In genomic region chr4:2849267-2850140, GRCh38 we compare ENCODE assay signal across 10 cellular contexts. TPM values are rescaled to one million over a fixed set of nuclear protein-coding genes. Genes with fewer than 3 reads are reported as not detected.
DNase-seq lines count a peak whose midpoint lies in the region; ATAC-seq and TF ChIP-seq lines count a peak whose summit lies in the region.
"Had no signal": no experiment of that assay in that cellular context is flagged by ENCODE, and none has a peak within 500 bp of the region (broad histone marks: within the 10 kb centered on the region; RNA-seq: fewer than 3 reads in every experiment).

No MANE protein-coding gene starts in this region.

- H3K14ac ChIP-seq in trophoblast cell (ENCODE audit: low read length): no peak overlapping the region

- TF ChIP-seq CTCF in brain microvascular endothelial cell (IDR thresholded peaks at IDR 0.05; ENCODE audit: low read depth, low read length, missing control alignments): no peak

- peaks cover under 1% of the 10 kb centered on the region for H3K36me3 Mint-ChIP-seq in T-helper 17 cell (ENCODE audit: low read depth)

- peak overlapping the region; percentile 12 for H3K4me3 Mint-ChIP-seq in T-helper 17 cell
- H3K4me3 Mint-ChIP-seq: T-helper 1 cell treated with Interleukin-12 subunit alpha and Interleukin-12 subunit beta and Interleukin-4 antibody, amounts not matched to agents 30 μg/mL and 1 μg/mL, for 36 hours had no signal

- H3K27me3 ChIP-seq in trophoblast cell (ENCODE audit: insufficient read depth, low read length): no peaks in the 10 kb centered on the region
- no peaks in the 10 kb centered on the region for H3K27me3 ChIP-seq in brain microvascular endothelial cell (replicated peaks)

- H4K12ac ChIP-seq in trophoblast cell (ENCODE audit: low read depth, low read length): no peak overlapping the region

- H3K4me3 ChIP-seq in trophoblast cell (ENCODE audit: low read depth, low read length) (no peak overlapping the region), brain microvascular endothelial cell (ENCODE audit: low read depth, low read length) (no peak overlapping the region)

- H3K79me1 ChIP-seq in trophoblast cell (ENCODE audit: low read length): no peaks in the 10 kb centered on the region

- no peak overlapping the region for H3K18ac ChIP-seq in trophoblast cell (ENCODE audit: low read length)

- peak; percentile 55 for DNase-seq in EH (ENCODE audit: low read depth)
- no peak for DNase-seq in T-helper 17 cell
- DNase-seq in fibroblast of the conjunctiva (ENCODE audit: low read depth): peak; percentile 31
- no peak for DNase-seq in trophoblast cell
- no peak for DNase-seq in activated gamma-delta T cell treated with Interleukin-2 at 50 U/mL for 16 hours
- no peak for DNase-seq in brain microvascular endothelial cell
- DNase-seq: H7, NCI-H1048 had no signal

- H3K36me3 ChIP-seq in trophoblast cell (ENCODE audit: control insufficient read depth in 1 of 2, insufficient read depth in 2 of 2, low read length in 2 of 2): peaks cover 9 to 10% of the 10 kb centered on the region in 2 experiments
- peaks cover 5% of the 10 kb centered on the region for H3K36me3 ChIP-seq in brain microvascular endothelial cell (replicated peaks)

- no peak overlapping the region for H2AFZ ChIP-seq in trophoblast cell (ENCODE audit: insufficient read depth, low read length, poor library complexity)

- H3K4me1 Mint-ChIP-seq in T-helper 17 cell: peaks cover 54% of the 10 kb centered on the region

- H3K27ac ChIP-seq in trophoblast cell (ENCODE audit: low read depth, low read length) (no peak overlapping the region), brain microvascular endothelial cell (no peak overlapping the region)

- no peak overlapping the region for H3K9ac ChIP-seq in trophoblast cell (ENCODE audit: low read length)

- H2AK5ac ChIP-seq in trophoblast cell (ENCODE audit: low read length): no peak overlapping the region

- H3K4me2 ChIP-seq in trophoblast cell (ENCODE audit: low read length): no peak overlapping the region

- H3K23ac ChIP-seq in trophoblast cell (ENCODE audit: low read length): no peak overlapping the region

- H4K91ac ChIP-seq in trophoblast cell (ENCODE audit: low read depth, low read length): no peak overlapping the region

- H3K27me3 Mint-ChIP-seq in T-helper 17 cell: no peaks in the 10 kb centered on the region

- no peak overlapping the region for H2BK12ac ChIP-seq in trophoblast cell (ENCODE audit: low read length)

- peaks cover 2 to 3% of the 10 kb centered on the region in 2 experiments for H3K4me1 ChIP-seq in trophoblast cell (ENCODE audit: control insufficient read depth in 1 of 2, insufficient read depth in 2 of 2, low read length in 2 of 2)

- H3K27ac Mint-ChIP-seq in T-helper 17 cell: peak overlapping the region; percentile 71
- H3K27ac Mint-ChIP-seq: T-helper 1 cell treated with Interleukin-12 subunit alpha and Interleukin-12 subunit beta and Interleukin-4 antibody, amounts not matched to agents 30 μg/mL and 1 μg/mL, for 36 hours had no signal

- H3K9me3 ChIP-seq in T-helper 17 cell (ENCODE audit: control insufficient read depth, low read length, poor library complexity, severe bottlenecking) (no peaks in the 10 kb centered on the region), trophoblast cell (ENCODE audit: insufficient read depth, low read depth, low read length) (no peaks in the 10 kb centered on the region)

- no peak overlapping the region for H2BK120ac ChIP-seq in trophoblast cell (ENCODE audit: insufficient read depth, low read length, poor library complexity)

- peaks cover 14% of the 10 kb centered on the region for H3K79me2 ChIP-seq in trophoblast cell (ENCODE audit: control insufficient read depth, insufficient read depth, low read length, poor library complexity)

- H4K8ac ChIP-seq in trophoblast cell (ENCODE audit: low read depth, low read length): no peak overlapping the region

- in situ Hi-C loops in brain microvascular endothelial cell (cut with HindIII; ENCODE audit: low pct_ligation_motif_present, low sequenced_read_pairs): no loop called here

- peak overlapping the region; percentile 46 for H3K4ac ChIP-seq in trophoblast cell (ENCODE audit: low read depth, low read length)

- no peak overlapping the region for H2BK5ac ChIP-seq in trophoblast cell (ENCODE audit: low read depth, low read length, poor library complexity)

- no CpG with 5 or more reads among the region's 9 CpGs for WGBS in trophoblast cell (ENCODE audit: extremely low coverage, insufficient coverage, insufficient read length)

- no peak for ATAC-seq in T-helper 17 cell
- no peak for ATAC-seq in HG03342 (IDR thresholded peaks at IDR 0.05; ENCODE audit: unreplicated experiment)

RNA-seq across cellular contexts. Expression of gene ADD1, which starts 5.9 kb away (rescaled TPM):
- 100 to 1,000 TPM; 211 to 228 TPM for total RNA-seq in T-helper 17 cell
- polyA plus RNA-seq in trophoblast cell (2013): 225 and 238 TPM in 2 replicates

RNA-seq across cellular contexts. Expression of gene SH3BP2, which starts 56.6 kb away (rescaled TPM):
- 10 to 100 TPM; 36.0 to 62.0 TPM for total RNA-seq in T-helper 17 cell
- polyA plus RNA-seq in trophoblast cell (2013): 21.3 and 21.9 TPM in 2 replicates

Comparison
In these comparisons a context has a peak if more than half of its experiments do, and no peak if none do; other contexts are left out.
1. DNase-seq: peak in EH (single experiment) and fibroblast of the conjunctiva (single experiment); none in T-helper 17 cell (0 of 3), trophoblast cell (0 of 2), activated gamma-delta T cell treated with Interleukin-2 at 50 U/mL for 16 hours (single experiment) and brain microvascular endothelial cell (single experiment).